8 cellular contexts compared by ENCODE assay signal in genomic region chr6:87700351-87700728, GRCh38. TPM values are rescaled to one million over a fixed set of nuclear protein-coding genes. Genes with fewer than 3 reads are reported as not detected.
DNase-seq lines count a peak whose midpoint lies in the region; ATAC-seq lines count a peak whose summit lies in the region.

No MANE protein-coding gene starts in this region.

- peak overlapping the region; percentile 99 for H3K4me3 ChIP-seq in iPS-20b (ENCODE audit: low read length)

- peak overlapping the region; percentile 94 for H3K9ac ChIP-seq in iPS-20b (ENCODE audit: low read depth, low read length)

- H3K36me3 Mint-ChIP-seq in activated T-helper 17 cell treated with anti-CD3 and anti-CD28 coated beads, Interleukin-2, amount 50 U/mL, for 72 hours (ENCODE audit: low read depth): peaks cover 57% of the 10 kb centered on the region

- H3K27me3 ChIP-seq in iPS-20b (ENCODE audit: insufficient read depth, low read length): no peaks in the 10 kb centered on the region

- H3K9me3 ChIP-seq in iPS-20b (ENCODE audit: insufficient read depth, low read depth, low read length): no peaks in the 10 kb centered on the region

- H3K27ac ChIP-seq in iPS-20b (ENCODE audit: low read length): no peak overlapping the region

- peaks cover 17% of the 10 kb centered on the region for H3K4me1 ChIP-seq in iPS-20b (ENCODE audit: insufficient read depth, low read length)

- H3K4me1 Mint-ChIP-seq in activated T-helper 17 cell treated with anti-CD3 and anti-CD28 coated beads, Interleukin-2, amount 50 U/mL, for 72 hours: peaks cover 23% of the 10 kb centered on the region
- peaks cover 58% of the 10 kb centered on the region for H3K4me1 Mint-ChIP-seq in stimulated activated naive CD8-positive, alpha-beta T cell treated with anti-CD3 and anti-CD28 coated beads, Interleukin-15, amount 100 ng/mL, for 72 hours

- no peak for ATAC-seq in activated T-helper 17 cell treated with anti-CD3 and anti-CD28 coated beads, Interleukin-2, amount 50 U/mL, for 72 hours (replicated peaks)
- no peak for ATAC-seq in stimulated activated naive CD8-positive, alpha-beta T cell treated with anti-CD3 and anti-CD28 coated beads, Interleukin-15, amount 100 ng/mL, for 72 hours
- ATAC-seq in HG02852 (IDR thresholded peaks at IDR 0.05; ENCODE audit: unreplicated experiment): no peak
- no peak for ATAC-seq in GM18909 (IDR thresholded peaks at IDR 0.05; ENCODE audit: poor library complexity, unreplicated experiment)

- peak overlapping the region; percentile 97 for H3K4me3 Mint-ChIP-seq in activated T-helper 17 cell treated with anti-CD3 and anti-CD28 coated beads, Interleukin-2, amount 50 U/mL, for 72 hours
- H3K4me3 Mint-ChIP-seq in stimulated activated naive CD8-positive, alpha-beta T cell treated with anti-CD3 and anti-CD28 coated beads, Interleukin-15, amount 100 ng/mL, for 72 hours: peak overlapping the region; percentile 93 to 96

- H3K36me3 ChIP-seq in iPS-20b (ENCODE audit: insufficient read depth, low read depth, low read length): peaks cover 3% of the 10 kb centered on the region; the same call in 1 of the 2 replicates

- H3K27ac Mint-ChIP-seq in activated T-helper 17 cell treated with anti-CD3 and anti-CD28 coated beads, Interleukin-2, amount 50 U/mL, for 72 hours: peak overlapping the region; percentile 96
- H3K27ac Mint-ChIP-seq in stimulated activated naive CD8-positive, alpha-beta T cell treated with anti-CD3 and anti-CD28 coated beads, Interleukin-15, amount 100 ng/mL, for 72 hours: peak overlapping the region; percentile 97 to 98

- H3K27me3 Mint-ChIP-seq in activated T-helper 17 cell treated with anti-CD3 and anti-CD28 coated beads, Interleukin-2, amount 50 U/mL, for 72 hours: no peaks in the 10 kb centered on the region
- no peaks in the 10 kb centered on the region for H3K27me3 Mint-ChIP-seq in stimulated activated naive CD8-positive, alpha-beta T cell treated with anti-CD3 and anti-CD28 coated beads, Interleukin-15, amount 100 ng/mL, for 72 hours

- peak; percentile 18 for DNase-seq in NCI-H748 (lab: John Stamatoyannopoulos, UW; ENCODE audit: unreplicated experiment)
- DNase-seq in NCI-H748 treated with DMSO at 0.1 percent for 48 hours (lab: John Stamatoyannopoulos, UW): no peak
- DNase-seq in stimulated activated naive CD8-positive, alpha-beta T cell treated with anti-CD3 and anti-CD28 coated beads, Interleukin-15, amount 100 ng/mL, for 72 hours: no peak
- no peak for DNase-seq in effector CD8-positive, alpha-beta T cell (lab: John Stamatoyannopoulos, UW)

- no peaks in the 10 kb centered on the region for H3K9me3 Mint-ChIP-seq in activated T-helper 17 cell treated with anti-CD3 and anti-CD28 coated beads, Interleukin-2, amount 50 U/mL, for 72 hours
- H3K9me3 Mint-ChIP-seq in stimulated activated naive CD8-positive, alpha-beta T cell treated with anti-CD3 and anti-CD28 coated beads, Interleukin-15, amount 100 ng/mL, for 72 hours: no peaks in the 10 kb centered on the region

RNA-seq across cellular contexts. Expression of gene AKIRIN2, which starts 1.7 kb away (rescaled TPM):
- total RNA-seq in activated T-helper 17 cell treated with anti-CD3 and anti-CD28 coated beads, Interleukin-2, amount 50 U/mL, for 72 hours: 10 to 100 TPM; 80.5 to 82.2 TPM
